Comparison of ENCODE assay signal across 1 cellular context in genomic region chr13:99582511-99582910, GRCh38.
TF ChIP-seq lines count a peak whose summit lies in the region.

No MANE protein-coding gene starts in this region.

TF ChIP-seq in K562, 482 proteins besides CTCF, POLR2A, EP300 and RAD21 (continued from another document and continues in another):
- no peak for TF ChIP-seq ETV1 (tag; conservative IDR thresholded peaks at IDR 0.05; ENCODE audit: low read depth)
- TF ChIP-seq, protein P1, sequence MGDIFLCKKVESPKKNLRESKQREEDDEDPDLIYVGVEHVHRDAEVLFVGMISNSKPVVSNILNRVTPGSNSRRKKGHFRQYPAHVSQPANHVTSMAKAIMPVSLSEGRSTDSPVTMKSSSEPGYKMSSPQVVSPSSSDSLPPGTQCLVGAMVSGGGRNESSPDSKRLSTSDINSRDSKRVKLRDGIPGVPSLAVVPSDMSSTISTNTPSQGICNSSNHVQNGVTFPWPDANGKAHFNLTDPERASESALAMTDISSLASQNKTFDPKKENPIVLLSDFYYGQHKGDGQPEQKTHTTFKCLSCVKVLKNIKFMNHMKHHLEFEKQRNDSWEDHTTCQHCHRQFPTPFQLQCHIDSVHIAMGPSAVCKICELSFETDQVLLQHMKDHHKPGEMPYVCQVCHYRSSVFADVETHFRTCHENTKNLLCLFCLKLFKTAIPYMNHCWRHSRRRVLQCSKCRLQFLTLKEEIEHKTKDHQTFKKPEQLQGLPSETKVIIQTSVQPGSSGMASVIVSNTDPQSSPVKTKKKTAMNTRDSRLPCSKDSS (IDR thresholded peaks at IDR 0.05; ENCODE audit: low read depth, partially characterized antibody), result no peak
- TF ChIP-seq BACH1 (tag; IDR thresholded peaks at IDR 0.05), result no peak
- TF ChIP-seq, protein P2, sequence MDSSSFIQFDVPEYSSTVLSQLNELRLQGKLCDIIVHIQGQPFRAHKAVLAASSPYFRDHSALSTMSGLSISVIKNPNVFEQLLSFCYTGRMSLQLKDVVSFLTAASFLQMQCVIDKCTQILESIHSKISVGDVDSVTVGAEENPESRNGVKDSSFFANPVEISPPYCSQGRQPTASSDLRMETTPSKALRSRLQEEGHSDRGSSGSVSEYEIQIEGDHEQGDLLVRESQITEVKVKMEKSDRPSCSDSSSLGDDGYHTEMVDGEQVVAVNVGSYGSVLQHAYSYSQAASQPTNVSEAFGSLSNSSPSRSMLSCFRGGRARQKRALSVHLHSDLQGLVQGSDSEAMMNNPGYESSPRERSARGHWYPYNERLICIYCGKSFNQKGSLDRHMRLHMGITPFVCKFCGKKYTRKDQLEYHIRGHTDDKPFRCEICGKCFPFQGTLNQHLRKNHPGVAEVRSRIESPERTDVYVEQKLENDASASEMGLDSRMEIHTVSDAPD (CRISPR knock-in tag; IDR thresholded peaks at IDR 0.05), result no peak
- TF ChIP-seq MAFG (tag; conservative IDR thresholded peaks at IDR 0.05), result 0 out of 2 replicates have a peak, but pooled peaks have one; percentile 7
- TF ChIP-seq THRA (IDR thresholded peaks at IDR 0.05), result no peak
- TF ChIP-seq, protein P3, sequence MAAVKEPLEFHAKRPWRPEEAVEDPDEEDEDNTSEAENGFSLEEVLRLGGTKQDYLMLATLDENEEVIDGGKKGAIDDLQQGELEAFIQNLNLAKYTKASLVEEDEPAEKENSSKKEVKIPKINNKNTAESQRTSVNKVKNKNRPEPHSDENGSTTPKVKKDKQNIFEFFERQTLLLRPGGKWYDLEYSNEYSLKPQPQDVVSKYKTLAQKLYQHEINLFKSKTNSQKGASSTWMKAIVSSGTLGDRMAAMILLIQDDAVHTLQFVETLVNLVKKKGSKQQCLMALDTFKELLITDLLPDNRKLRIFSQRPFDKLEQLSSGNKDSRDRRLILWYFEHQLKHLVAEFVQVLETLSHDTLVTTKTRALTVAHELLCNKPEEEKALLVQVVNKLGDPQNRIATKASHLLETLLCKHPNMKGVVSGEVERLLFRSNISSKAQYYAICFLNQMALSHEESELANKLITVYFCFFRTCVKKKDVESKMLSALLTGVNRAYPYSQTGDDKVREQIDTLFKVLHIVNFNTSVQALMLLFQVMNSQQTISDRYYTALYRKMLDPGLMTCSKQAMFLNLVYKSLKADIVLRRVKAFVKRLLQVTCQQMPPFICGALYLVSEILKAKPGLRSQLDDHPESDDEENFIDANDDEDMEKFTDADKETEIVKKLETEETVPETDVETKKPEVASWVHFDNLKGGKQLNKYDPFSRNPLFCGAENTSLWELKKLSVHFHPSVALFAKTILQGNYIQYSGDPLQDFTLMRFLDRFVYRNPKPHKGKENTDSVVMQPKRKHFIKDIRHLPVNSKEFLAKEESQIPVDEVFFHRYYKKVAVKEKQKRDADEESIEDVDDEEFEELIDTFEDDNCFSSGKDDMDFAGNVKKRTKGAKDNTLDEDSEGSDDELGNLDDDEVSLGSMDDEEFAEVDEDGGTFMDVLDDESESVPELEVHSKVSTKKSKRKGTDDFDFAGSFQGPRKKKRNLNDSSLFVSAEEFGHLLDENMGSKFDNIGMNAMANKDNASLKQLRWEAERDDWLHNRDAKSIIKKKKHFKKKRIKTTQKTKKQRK (IDR thresholded peaks at IDR 0.05; ENCODE audit: borderline replicate concordance, low read depth, low read length), result no peak
- no peak for TF ChIP-seq ATF1 (CRISPR knock-in tag; IDR thresholded peaks at IDR 0.05)
- peak; percentile 21; the same call in 1 of the 2 replicates for TF ChIP-seq ATF1 (tag; IDR thresholded peaks at IDR 0.05)
- TF ChIP-seq ZNF224 (CRISPR knock-in tag; IDR thresholded peaks at IDR 0.05), result no peak
- TF ChIP-seq ZNF584 (CRISPR knock-in tag; IDR thresholded peaks at IDR 0.05; ENCODE audit: low read depth), result no peak
- no peak for TF ChIP-seq KLF1 (tag; IDR thresholded peaks at IDR 0.05)
- TF ChIP-seq CHD1 (IDR thresholded peaks at IDR 0.05; ENCODE audit: low read length), result no peak
- TF ChIP-seq, protein P4, sequence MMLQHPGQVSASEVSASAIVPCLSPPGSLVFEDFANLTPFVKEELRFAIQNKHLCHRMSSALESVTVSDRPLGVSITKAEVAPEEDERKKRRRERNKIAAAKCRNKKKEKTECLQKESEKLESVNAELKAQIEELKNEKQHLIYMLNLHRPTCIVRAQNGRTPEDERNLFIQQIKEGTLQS (IDR thresholded peaks at IDR 0.05), result peak; percentile 21; the same call in 1 of the 2 replicates
- TF ChIP-seq, protein P4 (CRISPR knock-in tag; conservative IDR thresholded peaks at IDR 0.05), result no peak
- no peak for TF ChIP-seq BRF2 (IDR thresholded peaks at IDR 0.05; ENCODE audit: borderline replicate concordance, insufficient read depth, insufficient read length)
- TF ChIP-seq NR0B1 (IDR thresholded peaks at IDR 0.05; ENCODE audit: partially characterized antibody), result no peak
- TF ChIP-seq CC2D1A (IDR thresholded peaks at IDR 0.05), result no peak
- no peak for TF ChIP-seq GMEB1 (CRISPR knock-in tag; IDR thresholded peaks at IDR 0.05)
- TF ChIP-seq TAF1 (IDR thresholded peaks at IDR 0.05; ENCODE audit: control insufficient read depth, extremely low read depth, insufficient read depth, low read length, severe bottlenecking), result no peak
- TF ChIP-seq, protein P5, sequence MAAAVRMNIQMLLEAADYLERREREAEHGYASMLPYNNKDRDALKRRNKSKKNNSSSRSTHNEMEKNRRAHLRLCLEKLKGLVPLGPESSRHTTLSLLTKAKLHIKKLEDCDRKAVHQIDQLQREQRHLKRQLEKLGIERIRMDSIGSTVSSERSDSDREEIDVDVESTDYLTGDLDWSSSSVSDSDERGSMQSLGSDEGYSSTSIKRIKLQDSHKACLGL (CRISPR knock-in tag; IDR thresholded peaks at IDR 0.05; ENCODE audit: borderline replicate concordance, poor library complexity, severe bottlenecking), result no peak
- TF ChIP-seq PPARD (CRISPR knock-in tag; IDR thresholded peaks at IDR 0.05), result no peak
- TF ChIP-seq, protein P6, sequence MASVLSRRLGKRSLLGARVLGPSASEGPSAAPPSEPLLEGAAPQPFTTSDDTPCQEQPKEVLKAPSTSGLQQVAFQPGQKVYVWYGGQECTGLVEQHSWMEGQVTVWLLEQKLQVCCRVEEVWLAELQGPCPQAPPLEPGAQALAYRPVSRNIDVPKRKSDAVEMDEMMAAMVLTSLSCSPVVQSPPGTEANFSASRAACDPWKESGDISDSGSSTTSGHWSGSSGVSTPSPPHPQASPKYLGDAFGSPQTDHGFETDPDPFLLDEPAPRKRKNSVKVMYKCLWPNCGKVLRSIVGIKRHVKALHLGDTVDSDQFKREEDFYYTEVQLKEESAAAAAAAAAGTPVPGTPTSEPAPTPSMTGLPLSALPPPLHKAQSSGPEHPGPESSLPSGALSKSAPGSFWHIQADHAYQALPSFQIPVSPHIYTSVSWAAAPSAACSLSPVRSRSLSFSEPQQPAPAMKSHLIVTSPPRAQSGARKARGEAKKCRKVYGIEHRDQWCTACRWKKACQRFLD (CRISPR knock-in tag; IDR thresholded peaks at IDR 0.05), result no peak
- no peak for TF ChIP-seq CHD2 (IDR thresholded peaks at IDR 0.05; ENCODE audit: low read depth, low read length)
- TF ChIP-seq, protein P7, sequence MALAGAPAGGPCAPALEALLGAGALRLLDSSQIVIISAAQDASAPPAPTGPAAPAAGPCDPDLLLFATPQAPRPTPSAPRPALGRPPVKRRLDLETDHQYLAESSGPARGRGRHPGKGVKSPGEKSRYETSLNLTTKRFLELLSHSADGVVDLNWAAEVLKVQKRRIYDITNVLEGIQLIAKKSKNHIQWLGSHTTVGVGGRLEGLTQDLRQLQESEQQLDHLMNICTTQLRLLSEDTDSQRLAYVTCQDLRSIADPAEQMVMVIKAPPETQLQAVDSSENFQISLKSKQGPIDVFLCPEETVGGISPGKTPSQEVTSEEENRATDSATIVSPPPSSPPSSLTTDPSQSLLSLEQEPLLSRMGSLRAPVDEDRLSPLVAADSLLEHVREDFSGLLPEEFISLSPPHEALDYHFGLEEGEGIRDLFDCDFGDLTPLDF (CRISPR knock-in tag; IDR thresholded peaks at IDR 0.05), result no peak
- no peak for TF ChIP-seq SMARCA5 (IDR thresholded peaks at IDR 0.05)
- TF ChIP-seq HNRNPUL1 (IDR thresholded peaks at IDR 0.05; ENCODE audit: low read length), result no peak
- TF ChIP-seq LEF1 (IDR thresholded peaks at IDR 0.05), result no peak
- no peak for TF ChIP-seq ERF (CRISPR knock-in tag; IDR thresholded peaks at IDR 0.05)
- TF ChIP-seq CREB1 (IDR thresholded peaks at IDR 0.05), result no peak
- no peak for TF ChIP-seq CREB1 (CRISPR knock-in tag; IDR thresholded peaks at IDR 0.05)
- TF ChIP-seq POLR3A (IDR thresholded peaks at IDR 0.05; ENCODE audit: borderline replicate concordance, extremely low read depth, insufficient read depth, insufficient read length), result no peak
- TF ChIP-seq NCOR1 (IDR thresholded peaks at IDR 0.05), result peak; percentile 71
- TF ChIP-seq NCOA1 (IDR thresholded peaks at IDR 0.05; ENCODE audit: low read depth), result no peak
- TF ChIP-seq RHOXF2B (CRISPR knock-in tag; conservative IDR thresholded peaks at IDR 0.05), result no peak
- TF ChIP-seq CBX8 (IDR thresholded peaks at IDR 0.05; ENCODE audit: borderline replicate concordance, extremely low read depth, low read depth, low read length, poor library complexity, severe bottlenecking), result no peak
- TF ChIP-seq CBFA2T3 (IDR thresholded peaks at IDR 0.05), result peak; percentile 84
- no peak for TF ChIP-seq PHB2 (IDR thresholded peaks at IDR 0.05; ENCODE audit: low read depth)
- TF ChIP-seq NR2C1 (IDR thresholded peaks at IDR 0.05), result no peak
- no peak for TF ChIP-seq NR2C1 (tag; IDR thresholded peaks at IDR 0.05)
- TF ChIP-seq FOXA3 (CRISPR knock-in tag; conservative IDR thresholded peaks at IDR 0.05 in 1 of 2, IDR thresholded peaks at IDR 0.05 in 1 of 2), result no peak
- TF ChIP-seq EHMT2 (IDR thresholded peaks at IDR 0.05), result no peak
- no peak for TF ChIP-seq SRSF1 (IDR thresholded peaks at IDR 0.05; ENCODE audit: low read depth, low read length)
- TF ChIP-seq ZNF354B (CRISPR knock-in tag; IDR thresholded peaks at IDR 0.05), result no peak
- no peak for TF ChIP-seq SMARCE1 (IDR thresholded peaks at IDR 0.05)
- TF ChIP-seq ZNF79 (CRISPR knock-in tag; IDR thresholded peaks at IDR 0.05; ENCODE audit: low read depth), result no peak
- TF ChIP-seq TARDBP (IDR thresholded peaks at IDR 0.05), result no peak
- TF ChIP-seq HDAC8 (tag; IDR thresholded peaks at IDR 0.05), result no peak
- TF ChIP-seq, protein P8, sequence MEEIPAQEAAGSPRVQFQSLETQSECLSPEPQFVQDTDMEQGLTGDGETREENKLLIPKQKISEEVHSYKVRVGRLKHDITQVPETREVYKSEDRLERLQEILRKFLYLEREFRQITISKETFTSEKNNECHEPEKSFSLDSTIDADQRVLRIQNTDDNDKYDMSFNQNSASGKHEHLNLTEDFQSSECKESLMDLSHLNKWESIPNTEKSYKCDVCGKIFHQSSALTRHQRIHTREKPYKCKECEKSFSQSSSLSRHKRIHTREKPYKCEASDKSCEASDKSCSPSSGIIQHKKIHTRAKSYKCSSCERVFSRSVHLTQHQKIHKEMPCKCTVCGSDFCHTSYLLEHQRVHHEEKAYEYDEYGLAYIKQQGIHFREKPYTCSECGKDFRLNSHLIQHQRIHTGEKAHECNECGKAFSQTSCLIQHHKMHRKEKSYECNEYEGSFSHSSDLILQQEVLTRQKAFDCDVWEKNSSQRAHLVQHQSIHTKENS (CRISPR knock-in tag; IDR thresholded peaks at IDR 0.05), result no peak
- TF ChIP-seq ZBTB43 (CRISPR knock-in tag; IDR thresholded peaks at IDR 0.05), result no peak
